Comparison of ENCODE assay signal across 17 cellular contexts in the genomic region with DNA sequence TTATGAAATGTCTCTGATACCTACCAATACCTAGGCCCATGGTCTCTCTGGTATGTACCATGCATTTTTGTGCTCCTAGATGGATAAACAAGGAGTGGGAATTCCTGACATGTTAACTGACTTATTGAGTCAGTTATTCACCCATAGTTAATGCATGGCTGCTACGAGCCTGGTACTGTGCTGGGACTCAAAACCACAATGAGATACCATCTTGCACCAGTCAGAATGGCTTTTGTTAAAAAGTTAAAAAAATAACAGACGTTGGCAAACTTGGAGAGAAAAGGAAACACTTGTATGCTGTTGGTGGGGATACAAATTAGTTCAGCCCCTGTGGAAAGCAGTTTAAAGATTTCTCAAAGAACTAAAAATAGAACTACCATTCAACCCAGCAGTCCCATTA.
DNase-seq lines count a peak whose midpoint lies in the region; ATAC-seq, FAIRE-seq and TF ChIP-seq lines count a peak whose summit lies in the region.
"Had no signal": no experiment of that assay in that cellular context is flagged by ENCODE, and none has a peak within 500 bp of the region (broad histone marks: within the 10 kb centered on the region; RNA-seq: fewer than 3 reads in every experiment).

No MANE protein-coding gene starts in this region.

- 95% methylated on average over 2 of the region's 2 CpGs; no CpG with 5 or more reads in 1 of the 2 experiments for WGBS in H1 (ENCODE audit: extremely low coverage in 1 of 2, insufficient coverage in 1 of 2, insufficient read length in 1 of 2, insufficient replicate concordance in 2 of 2, low coverage in 1 of 2, low lambda C conversion rate in 2 of 2, missing lambda C conversion rate in 1 of 2), 2 experiments
- WGBS in testis, 2 donors = 72 to 80% methylated on average over 2 of the region's 2 CpGs

- H3K23ac ChIP-seq in H1 (ENCODE audit: insufficient read length) = no peak overlapping the region

- H3K9me3 Mint-ChIP-seq in immature natural killer cell = peaks cover 5 to 41% (median 18%) of the 10 kb centered on the region in 6 donors

- no peaks in the 10 kb centered on the region for H4K20me1 ChIP-seq in H1 (replicated peaks in 1 of 2; ENCODE audit: control insufficient read depth in 1 of 2, insufficient read depth in 2 of 2, low read length in 2 of 2)

- no peak overlapping the region for H3K14ac ChIP-seq in H1 (ENCODE audit: insufficient read length)

- no peak overlapping the region for H4K5ac ChIP-seq in H1 (ENCODE audit: insufficient read length, low read depth, low read length)

- no peaks in the 10 kb centered on the region for H3K79me1 ChIP-seq in H1 (ENCODE audit: low read depth, low read length)

- no peak overlapping the region for H3K4me3 Mint-ChIP-seq in immature natural killer cell
- H3K4me3 Mint-ChIP-seq: B cell; CD4-positive, alpha-beta T cell had no signal

- H2BK120ac ChIP-seq in H1 (replicated peaks; ENCODE audit: low read depth, low read length) = peak overlapping the region; percentile 51

- peaks cover 0 to 1% (median 0%) of the 10 kb centered on the region in 3 donors for H3K27me3 Mint-ChIP-seq in immature natural killer cell (ENCODE audit: low read depth in 3 of 3)
- H3K27me3 Mint-ChIP-seq: B cell; CD4-positive, alpha-beta T cell had no signal

- H3K27ac Mint-ChIP-seq in immature natural killer cell = no peak overlapping the region
- H3K27ac Mint-ChIP-seq: B cell; CD4-positive, alpha-beta T cell had no signal

- no peaks in the 10 kb centered on the region for H3K79me2 ChIP-seq in H1 (ENCODE audit: control insufficient read depth in 1 of 2, insufficient read depth in 2 of 2, low read length in 2 of 2)

- H3K4me1 Mint-ChIP-seq in immature natural killer cell = no peaks in the 10 kb centered on the region
- H3K4me1 Mint-ChIP-seq: B cell had no signal

- H3K9ac ChIP-seq in SK-N-MC (ENCODE audit: insufficient read length) (peak overlapping the region; percentile 53), H1 (replicated peaks in 1 of 4; ENCODE audit: extremely low read depth in 1 of 4, low read depth in 3 of 4, low read length in 3 of 4) (no peak overlapping the region)

- POLR2A ChIA-PET in H1 (lab: Charles Lee; ENCODE audit: partially characterized antibody) = no interaction called here

- no peak overlapping the region for H4K91ac ChIP-seq in H1 (replicated peaks; ENCODE audit: insufficient read length, low read length)

- no peak overlapping the region for H3K18ac ChIP-seq in H1 (ENCODE audit: extremely low read depth, low read length)

- H2AFZ ChIP-seq in H1 (ENCODE audit: low read length) = no peak overlapping the region

- H3K4me3 ChIP-seq in SK-N-MC = peak overlapping the region; percentile 41; the same call in 1 of the 2 replicates
- no peak overlapping the region for H3K4me3 ChIP-seq in H1 (ENCODE audit: extremely low read depth in 1 of 4, insufficient read depth in 2 of 4, low read depth in 3 of 4, low read length in 4 of 4)
- H3K4me3 ChIP-seq in testis = no peak overlapping the region

- H3K56ac ChIP-seq in H1 (replicated peaks; ENCODE audit: insufficient read length, low read depth, low read length) = no peak overlapping the region

- no peak overlapping the region for H2BK20ac ChIP-seq in H1 (ENCODE audit: low read length)

- CTCF ChIA-PET in H1 (lab: Charles Lee; ENCODE audit: partially characterized antibody) = interaction anchor here (1.3 to 1.4 kb wide), 2 partner anchors 9 to 12 kb away, joined by 4 to 6 read pairs; no protein-coding TSS in a partner anchor

- no peak for FAIRE-seq in H1 (lab: Jason Lieb, UNC)
- FAIRE-seq: A204.1, G401.6, GM12892, H54 had no signal

- no peak overlapping the region for H3K4me2 ChIP-seq in H1 (ENCODE audit: insufficient read depth in 1 of 2, low read depth in 2 of 2, low read length in 2 of 2)

- H3K27me3 ChIP-seq in H1 (replicated peaks in 1 of 4; ENCODE audit: control insufficient read depth in 3 of 4, extremely low read depth in 1 of 4, insufficient read depth in 3 of 4, low read length in 3 of 4) (no peaks in the 10 kb centered on the region), testis (no peaks in the 10 kb centered on the region)

- H2AK5ac ChIP-seq in H1 (ENCODE audit: low read depth, low read length) = no peak overlapping the region

- H3K36me3 ChIP-seq in SK-N-MC (ENCODE audit: insufficient read depth, low read length) (peaks cover 31% of the 10 kb centered on the region; the same call in 1 of the 2 replicates), H1 (ENCODE audit: control insufficient read depth in 2 of 4, insufficient read depth in 4 of 4, low read length in 3 of 4) (peaks cover 0 to 14% (median 2%) of the 10 kb centered on the region in 4 experiments; a peak in 2 of 8 replicates), testis (ENCODE audit: low read depth, missing control alignments) (no peaks in the 10 kb centered on the region)

- H4K8ac ChIP-seq in H1 (ENCODE audit: extremely low read depth, insufficient read depth, low read length) = no peak overlapping the region

- no peak for TF ChIP-seq CTCF in H1 (IDR thresholded peaks at IDR 0.05; ENCODE audit: control extremely low read depth in 1 of 3, insufficient read depth in 1 of 3, low read depth in 1 of 3, low read length in 3 of 3)
- no peak for TF ChIP-seq CTCF in testis (IDR thresholded peaks at IDR 0.05)

- H2BK12ac ChIP-seq in H1 (ENCODE audit: low read depth, low read length) = no peak overlapping the region

- no peaks in the 10 kb centered on the region for H3K23me2 ChIP-seq in H1 (ENCODE audit: low read depth, low read length)

- DNase-seq in M059J (ENCODE audit: low read depth) (peak; percentile 43), SK-N-MC (ENCODE audit: low read depth, low spot score) (peak; percentile 77), H1 (ENCODE audit: low read depth in 1 of 2, low spot score in 2 of 2) (no peak), amygdala (lab: John Stamatoyannopoulos, UW) (no peak), testis (no peak), immature natural killer cell (no peak)
- DNase-seq: C1 segment of cervical spinal cord; Calu3; CD4-positive, alpha-beta T cell; DMS 273 treated with DMSO at 0.1 percent for 48 hours had no signal

- H3K4me1 ChIP-seq in H1 (replicated peaks in 1 of 4; ENCODE audit: control insufficient read depth in 3 of 4, insufficient read depth in 4 of 4, low read length in 3 of 4) = no peaks in the 10 kb centered on the region
- H3K4me1 ChIP-seq in testis = peaks cover 5% of the 10 kb centered on the region

- H3K27ac ChIP-seq in SK-N-MC (peak overlapping the region; percentile 100), H1 (ENCODE audit: low read depth, low read length) (no peak overlapping the region), testis (no peak overlapping the region)

- TF ChIP-seq POLR2A in H1 (IDR thresholded peaks at IDR 0.05; ENCODE audit: control extremely low read depth in 1 of 2, low read depth in 2 of 2, low read length in 2 of 2) (no peak), testis (IDR thresholded peaks at IDR 0.05) (no peak)

- no peak overlapping the region for H2BK5ac ChIP-seq in H1 (ENCODE audit: low read depth, low read length)

- H3K36me3 Mint-ChIP-seq in immature natural killer cell = peaks cover 0 to 6% (median 5%) of the 10 kb centered on the region in 3 donors

- peak overlapping the region; percentile 31; the same call in 1 of the 2 replicates for H2BK15ac ChIP-seq in H1 (ENCODE audit: low read length)

- TF ChIP-seq EP300 in H1 (IDR thresholded peaks at IDR 0.05; ENCODE audit: borderline replicate concordance in 1 of 2, low read depth in 2 of 2, low read length in 2 of 2) = no peak

- no peak for ATAC-seq in HG02623 (IDR thresholded peaks at IDR 0.05; ENCODE audit: unreplicated experiment)
- ATAC-seq: HCT116 had no signal

- peaks cover 21% of the 10 kb centered on the region for H3K9me3 ChIP-seq in SK-N-MC (ENCODE audit: low read depth, low read length)
- peaks cover 17 to 18% of the 10 kb centered on the region in 2 experiments for H3K9me3 ChIP-seq in H1 (ENCODE audit: insufficient read depth in 2 of 2, low read depth in 1 of 2, low read length in 1 of 2)
- H3K9me3 ChIP-seq in testis = no peaks in the 10 kb centered on the region

- H3K4ac ChIP-seq in H1 (replicated peaks; ENCODE audit: insufficient read length, low read depth, low read length) = no peak overlapping the region

- intact Hi-C loops in testis (cut with DNase I; ENCODE audit: low total_unique reads) = no loop called here

- TF ChIP-seq RAD21 in H1 (IDR thresholded peaks at IDR 0.05 in 1 of 2, conservative IDR thresholded peaks at IDR 0.05 in 1 of 2; ENCODE audit: low read depth in 2 of 2, low read length in 2 of 2) = no peak

TF ChIP-seq in H1, 55 proteins besides CTCF, POLR2A, EP300 and RAD21 (continues in another document):
- TF ChIP-seq KDM5A (IDR thresholded peaks at IDR 0.05; ENCODE audit: low read length) = no peak
- no peak for TF ChIP-seq KDM1A (IDR thresholded peaks at IDR 0.05; ENCODE audit: borderline replicate concordance, low read length)
- TF ChIP-seq EZH2 (IDR thresholded peaks at IDR 0.05; ENCODE audit: low read depth, low read length, severe bottlenecking) = no peak
- no peak for TF ChIP-seq JUND (IDR thresholded peaks at IDR 0.05; ENCODE audit: low read length)
- TF ChIP-seq SIN3A (conservative IDR thresholded peaks at IDR 0.05 in 1 of 2, IDR thresholded peaks at IDR 0.05 in 1 of 2; ENCODE audit: low read depth in 1 of 2, low read length in 2 of 2) = no peak
- TF ChIP-seq, protein P1, sequence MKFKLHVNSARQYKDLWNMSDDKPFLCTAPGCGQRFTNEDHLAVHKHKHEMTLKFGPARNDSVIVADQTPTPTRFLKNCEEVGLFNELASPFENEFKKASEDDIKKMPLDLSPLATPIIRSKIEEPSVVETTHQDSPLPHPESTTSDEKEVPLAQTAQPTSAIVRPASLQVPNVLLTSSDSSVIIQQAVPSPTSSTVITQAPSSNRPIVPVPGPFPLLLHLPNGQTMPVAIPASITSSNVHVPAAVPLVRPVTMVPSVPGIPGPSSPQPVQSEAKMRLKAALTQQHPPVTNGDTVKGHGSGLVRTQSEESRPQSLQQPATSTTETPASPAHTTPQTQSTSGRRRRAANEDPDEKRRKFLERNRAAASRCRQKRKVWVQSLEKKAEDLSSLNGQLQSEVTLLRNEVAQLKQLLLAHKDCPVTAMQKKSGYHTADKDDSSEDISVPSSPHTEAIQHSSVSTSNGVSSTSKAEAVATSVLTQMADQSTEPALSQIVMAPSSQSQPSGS (IDR thresholded peaks at IDR 0.05; ENCODE audit: low read length) = no peak
- TF ChIP-seq ZNF274 (IDR thresholded peaks at IDR 0.05; ENCODE audit: borderline replicate concordance, extremely low read depth, low read length) = no peak
- no peak for TF ChIP-seq POLR2AphosphoS5 (IDR thresholded peaks at IDR 0.05; ENCODE audit: low read depth, low read length)
- TF ChIP-seq JUN (IDR thresholded peaks at IDR 0.05; ENCODE audit: low read depth, low read length) = no peak
- no peak for TF ChIP-seq PHF8 (conservative IDR thresholded peaks at IDR 0.05; ENCODE audit: low read depth, low read length)
- no peak for TF ChIP-seq NRF1 (IDR thresholded peaks at IDR 0.05; ENCODE audit: low read depth, low read length)

Comparison
In these comparisons a context has a peak if more than half of its experiments do, and no peak if none do; other contexts are left out.
1. DNase-seq: peak in M059J (single experiment) and SK-N-MC (single experiment); none in H1 (0 of 2), amygdala (0 of 56), testis (single experiment) and immature natural killer cell (0 of 3).